8 cellular contexts compared by ENCODE assay signal in the genomic region with DNA sequence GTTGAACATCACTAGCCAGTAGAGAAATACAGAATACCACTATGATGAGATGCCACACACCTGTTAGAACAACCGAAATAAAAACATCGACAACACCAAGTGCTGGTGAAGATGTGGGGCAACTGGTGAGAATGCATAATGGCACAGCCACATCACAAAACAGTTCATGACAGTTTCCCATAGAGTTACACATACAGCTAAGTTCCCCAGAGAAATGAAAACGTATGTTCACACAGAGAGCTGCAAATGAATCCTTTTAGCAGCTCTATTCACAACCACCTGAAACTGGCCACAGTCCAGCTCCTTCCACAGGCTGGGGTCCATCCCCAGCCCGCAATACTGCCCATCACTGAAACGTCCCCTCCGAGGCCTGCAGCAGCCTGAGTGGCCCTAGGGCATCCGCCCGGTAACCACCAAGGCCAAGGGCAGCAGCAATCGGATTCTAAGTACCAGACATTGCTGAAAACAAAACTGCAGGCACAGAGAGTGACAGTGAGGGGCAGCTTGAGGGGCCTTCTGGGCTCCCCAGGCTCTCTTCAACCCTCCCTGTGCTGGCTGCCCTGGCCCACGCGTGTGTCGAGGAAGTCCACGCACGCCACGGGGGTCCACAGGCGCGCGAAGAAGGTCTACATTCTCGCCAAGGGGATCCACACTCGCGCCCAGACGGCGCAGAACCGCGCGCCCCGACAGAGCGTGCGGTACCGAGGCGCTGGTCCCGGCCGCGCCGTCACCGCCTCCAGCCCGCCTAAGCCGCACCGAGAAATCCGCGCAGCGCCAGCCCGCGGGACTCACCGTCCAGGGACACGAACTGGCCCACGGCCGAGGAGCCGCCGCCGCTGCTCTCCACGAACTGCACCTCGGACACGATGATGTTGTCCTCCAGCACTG. TPM values are rescaled to one million over a fixed set of nuclear protein-coding genes. Genes with fewer than 3 reads are reported as not detected.
DNase-seq lines count a peak whose midpoint lies in the region; ATAC-seq and TF ChIP-seq lines count a peak whose summit lies in the region.

No MANE protein-coding gene starts in this region.

- POLR2A ChIA-PET in naive thymus-derived CD4-positive, alpha-beta T cell (lab: Charles Lee) = interaction anchor here (0.7 to 2.8 kb wide), 6 partner anchors 13 to 547 kb away, joined by 3 to 58 read pairs (median 4); partner anchors contain the start of genes CDCA4, PACS2 and SIVA1

- H3K9me3 Mint-ChIP-seq in naive thymus-derived CD4-positive, alpha-beta T cell = no peaks in the 10 kb centered on the region

- no peaks in the 10 kb centered on the region for H3K36me3 ChIP-seq in ACC112 (ENCODE audit: insufficient read depth, low read length)
- H3K36me3 ChIP-seq in effector memory CD4-positive, alpha-beta T cell (ENCODE audit: control insufficient read depth, insufficient read depth, low read length) = no peaks in the 10 kb centered on the region
- H3K36me3 ChIP-seq in naive thymus-derived CD4-positive, alpha-beta T cell (ENCODE audit: control insufficient read depth in 2 of 3, insufficient read depth in 3 of 3, low read length in 3 of 3) = peaks cover 0 to 3% (median 0%) of the 10 kb centered on the region in 3 experiments

- peak overlapping the region; percentile 64; the same call in 1 of the 2 replicates for H3K27ac ChIP-seq in ACC112 (ENCODE audit: low read depth, low read length)
- H3K27ac ChIP-seq in effector memory CD4-positive, alpha-beta T cell (ENCODE audit: insufficient read depth, low read length, poor library complexity, severe bottlenecking) = peak overlapping the region; percentile 85
- peak overlapping the region; percentile 94 for H3K27ac ChIP-seq in naive thymus-derived CD4-positive, alpha-beta T cell (ENCODE audit: low read depth, low read length)

- peak overlapping the region; percentile 80 to 93 (median 87) for H3K27ac Mint-ChIP-seq in naive thymus-derived CD4-positive, alpha-beta T cell

- DNase-seq in effector memory CD4-positive, alpha-beta T cell = peak in 1 of 3 donors; percentile 17
- DNase-seq in naive thymus-derived CD4-positive, alpha-beta T cell = peak in 5 of 9 donors; percentile 8 to 48 (median 36)
- DNase-seq in NCI-H226 (no peak), NCI-H2081 treated with DMSO at 0.1 percent for 48 hours (lab: John Stamatoyannopoulos, UW) (no peak)

- H2AFZ ChIP-seq in ACC112 (ENCODE audit: low read length, unreplicated experiment) = peak overlapping the region; percentile 95

- CTCF ChIA-PET in naive thymus-derived CD4-positive, alpha-beta T cell (lab: Charles Lee) = interaction anchor here (0.9 kb wide), 1 partner anchor 52 kb away, joined by 4 read pairs; no protein-coding TSS in a partner anchor

- no peaks in the 10 kb centered on the region for H3K27me3 Mint-ChIP-seq in naive thymus-derived CD4-positive, alpha-beta T cell

- H3K4me1 ChIP-seq in ACC112 (ENCODE audit: control insufficient read depth, insufficient read depth, low read length, unreplicated experiment) = peaks cover 9% of the 10 kb centered on the region
- H3K4me1 ChIP-seq in effector memory CD4-positive, alpha-beta T cell (ENCODE audit: control insufficient read depth, insufficient read depth, low read length, poor library complexity, severe bottlenecking) = peaks cover 14% of the 10 kb centered on the region
- H3K4me1 ChIP-seq in naive thymus-derived CD4-positive, alpha-beta T cell (ENCODE audit: control insufficient read depth in 2 of 2, insufficient read depth in 2 of 2, low read length in 2 of 2) = peaks cover 2 to 20% of the 10 kb centered on the region in 2 donors

- H3K79me2 ChIP-seq in ACC112 (ENCODE audit: control insufficient read depth, insufficient read depth, low read length, unreplicated experiment) = peaks cover 37% of the 10 kb centered on the region

- peaks cover 32 to 47% (median 35%) of the 10 kb centered on the region in 7 donors for H3K4me1 Mint-ChIP-seq in naive thymus-derived CD4-positive, alpha-beta T cell

- H3K27me3 ChIP-seq in ACC112 (ENCODE audit: insufficient read depth, low read length) = no peaks in the 10 kb centered on the region
- no peaks in the 10 kb centered on the region for H3K27me3 ChIP-seq in effector memory CD4-positive, alpha-beta T cell (replicated peaks; ENCODE audit: control insufficient read depth, insufficient read depth, low read length, poor library complexity, severe bottlenecking)
- H3K27me3 ChIP-seq in naive thymus-derived CD4-positive, alpha-beta T cell (ENCODE audit: control insufficient read depth in 2 of 2, insufficient read depth in 2 of 2, low read length in 2 of 2) = no peaks in the 10 kb centered on the region

- peaks cover 0 to 18% (median 0%) of the 10 kb centered on the region in 5 donors for H3K36me3 Mint-ChIP-seq in naive thymus-derived CD4-positive, alpha-beta T cell

- peak overlapping the region; percentile 75 to 95 (median 88) for H3K4me3 Mint-ChIP-seq in naive thymus-derived CD4-positive, alpha-beta T cell

- intact Hi-C loops in naive thymus-derived CD4-positive, alpha-beta T cell (cut with micrococcal nuclease) = loop anchor here (2.0 to 10.0 kb wide), 13 partner anchors 52 to 548 kb away; partner anchors contain the start of genes SIVA1 (in 2 of the 2), AKT1 (in 1 of the 2), BTBD6 (in 1 of the 2) and CLBA1 (in 1 of the 2)

- no peaks in the 10 kb centered on the region for H3K9me3 ChIP-seq in effector memory CD4-positive, alpha-beta T cell (ENCODE audit: control insufficient read depth, low read length)
- no peaks in the 10 kb centered on the region for H3K9me3 ChIP-seq in naive thymus-derived CD4-positive, alpha-beta T cell (ENCODE audit: control insufficient read depth in 2 of 3, low read length in 3 of 3)

- H3K4me3 ChIP-seq in ACC112 (ENCODE audit: low read depth, low read length) = peak overlapping the region; percentile 100
- peak overlapping the region; percentile 64 for H3K4me3 ChIP-seq in effector memory CD4-positive, alpha-beta T cell (ENCODE audit: insufficient read depth, low read depth, low read length, poor library complexity, severe bottlenecking)
- peak overlapping the region; percentile 73 for H3K4me3 ChIP-seq in naive thymus-derived CD4-positive, alpha-beta T cell (ENCODE audit: low read length)

- ATAC-seq in GM18867 (IDR thresholded peaks at IDR 0.05; ENCODE audit: unreplicated experiment) = peak; percentile 19
- peak; percentile 15 for ATAC-seq in HG03095 (IDR thresholded peaks at IDR 0.05; ENCODE audit: unreplicated experiment)
- ATAC-seq in SK-N-SH treated with all-trans-retinoic acid at 6 μM for 48 hours = peak; percentile 17
- ATAC-seq in naive thymus-derived CD4-positive, alpha-beta T cell = no peak

TF ChIP-seq in SK-N-SH treated with all-trans-retinoic acid at 6 μM for 48 hours, 23 proteins besides CTCF, POLR2A, EP300 and RAD21 (continues in another document):
- TF ChIP-seq ZFP3 (CRISPR knock-in tag; IDR thresholded peaks at IDR 0.05) = no peak
- TF ChIP-seq RARB (CRISPR knock-in tag; IDR thresholded peaks at IDR 0.05) = no peak
- TF ChIP-seq ZC3H10 (CRISPR knock-in tag; IDR thresholded peaks at IDR 0.05) = no peak
- TF ChIP-seq ZNF565 (CRISPR knock-in tag; conservative IDR thresholded peaks at IDR 0.05; ENCODE audit: low read depth) = no peak
- no peak for TF ChIP-seq TCF4 (CRISPR knock-in tag; IDR thresholded peaks at IDR 0.05; ENCODE audit: borderline replicate concordance)
- no peak for TF ChIP-seq ISL1 (CRISPR knock-in tag; IDR thresholded peaks at IDR 0.05)
- TF ChIP-seq ZNF70 (CRISPR knock-in tag; IDR thresholded peaks at IDR 0.05) = no peak
- no peak for TF ChIP-seq SNAI2 (CRISPR knock-in tag; IDR thresholded peaks at IDR 0.05)
- TF ChIP-seq ESRRG (CRISPR knock-in tag; IDR thresholded peaks at IDR 0.05) = no peak
- TF ChIP-seq CSDC2 (CRISPR knock-in tag; IDR thresholded peaks at IDR 0.05) = no peak
- no peak for TF ChIP-seq ARNTL (CRISPR knock-in tag; IDR thresholded peaks at IDR 0.05; ENCODE audit: borderline replicate concordance, low read depth)
- TF ChIP-seq, protein P1, sequence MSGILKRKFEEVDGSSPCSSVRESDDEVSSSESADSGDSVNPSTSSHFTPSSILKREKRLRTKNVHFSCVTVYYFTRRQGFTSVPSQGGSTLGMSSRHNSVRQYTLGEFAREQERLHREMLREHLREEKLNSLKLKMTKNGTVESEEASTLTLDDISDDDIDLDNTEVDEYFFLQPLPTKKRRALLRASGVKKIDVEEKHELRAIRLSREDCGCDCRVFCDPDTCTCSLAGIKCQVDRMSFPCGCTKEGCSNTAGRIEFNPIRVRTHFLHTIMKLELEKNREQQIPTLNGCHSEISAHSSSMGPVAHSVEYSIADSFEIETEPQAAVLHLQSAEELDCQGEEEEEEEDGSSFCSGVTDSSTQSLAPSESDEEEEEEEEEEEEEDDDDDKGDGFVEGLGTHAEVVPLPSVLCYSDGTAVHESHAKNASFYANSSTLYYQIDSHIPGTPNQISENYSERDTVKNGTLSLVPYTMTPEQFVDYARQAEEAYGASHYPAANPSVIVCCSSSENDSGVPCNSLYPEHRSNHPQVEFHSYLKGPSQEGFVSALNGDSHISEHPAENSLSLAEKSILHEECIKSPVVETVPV (CRISPR knock-in tag; IDR thresholded peaks at IDR 0.05) = no peak
- TF ChIP-seq ZFP30 (CRISPR knock-in tag; IDR thresholded peaks at IDR 0.05) = no peak
- no peak for TF ChIP-seq TOX (CRISPR knock-in tag; IDR thresholded peaks at IDR 0.05; ENCODE audit: borderline replicate concordance)
- TF ChIP-seq POU6F1 (CRISPR knock-in tag; IDR thresholded peaks at IDR 0.05; ENCODE audit: borderline replicate concordance, low read depth) = no peak
- TF ChIP-seq ZNF8 (CRISPR knock-in tag; IDR thresholded peaks at IDR 0.05) = no peak

RNA-seq across cellular contexts. Expression of gene BRF1, which starts 0.9 kb away (rescaled TPM):
- total RNA-seq in naive thymus-derived CD4-positive, alpha-beta T cell = 10 to 100 TPM; 49.8 to 75.7 (median 61.4) TPM
- polyA plus RNA-seq in naive thymus-derived CD4-positive, alpha-beta T cell = 10 to 100 TPM in 1 of 2 donors, 1 to 10 TPM in 1; 7.1 to 11.9 TPM

RNA-seq across cellular contexts. Expression of gene PACS2, which starts 14.7 kb away (rescaled TPM):
- total RNA-seq in naive thymus-derived CD4-positive, alpha-beta T cell = 10 to 100 TPM; 33.9 to 75.4 (median 72.3) TPM
- polyA plus RNA-seq in naive thymus-derived CD4-positive, alpha-beta T cell = 1 to 10 TPM; 1.5 to 4.5 TPM

RNA-seq across cellular contexts. Expression of gene BTBD6, which starts 51.6 kb away (rescaled TPM):
- total RNA-seq in naive thymus-derived CD4-positive, alpha-beta T cell = 10 to 100 TPM; 30.8 to 43.0 (median 40.1) TPM
- polyA plus RNA-seq in naive thymus-derived CD4-positive, alpha-beta T cell = 1 to 10 TPM; 4.0 to 7.9 TPM

Comparison
In these comparisons a context has a peak if more than half of its experiments do, and no peak if none do; other contexts are left out.
1. DNase-seq: peak in naive thymus-derived CD4-positive, alpha-beta T cell (5 of 9); none in NCI-H226 (single experiment) and NCI-H2081 treated with DMSO at 0.1 percent for 48 hours (single experiment).
2. Peak in every context shown above with its lines, with median percentiles within 50 percentile points of each other: H3K27ac ChIP-seq and H3K4me3 ChIP-seq.